Comparison of ENCODE assay signal across 8 cellular contexts in the genomic region with DNA sequence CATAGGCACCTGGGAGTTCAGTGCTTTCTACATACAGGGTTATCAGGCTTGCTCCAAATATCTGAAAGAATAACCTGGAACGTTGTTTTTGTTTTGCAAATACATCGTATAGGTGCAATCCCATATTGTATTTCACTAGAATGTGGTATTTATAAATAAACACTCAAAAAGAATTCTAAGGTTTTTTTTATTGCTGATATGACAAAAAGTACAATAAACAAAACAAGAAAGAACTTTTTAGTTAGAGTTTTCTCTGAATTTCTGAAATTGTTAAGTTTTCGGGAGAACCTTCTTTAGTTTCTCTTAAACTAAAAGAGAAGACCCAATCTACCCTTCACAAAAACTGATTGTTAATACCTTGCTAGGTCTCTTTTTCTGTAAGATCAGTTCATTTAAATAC.
"Had no signal": no experiment of that assay in that cellular context is flagged by ENCODE, and none has a peak within 500 bp of the region (broad histone marks: within the 10 kb centered on the region; RNA-seq: fewer than 3 reads in every experiment).

No MANE protein-coding gene starts in this region.

- H3K27me3 Mint-ChIP-seq: IgD-negative memory B cell had no signal

- H3K27ac Mint-ChIP-seq: GM23338, HFFc6 had no signal

- DNase-seq: H7, HFFc6, KG1 had no signal

- H3K4me2 ChIP-seq: GM23338 had no signal

- H3K4me3 Mint-ChIP-seq: GM23338, HFFc6, IgD-negative memory B cell had no signal

- ATAC-seq: GM23338, HCT116 had no signal

- H3K27ac ChIP-seq: HL-60 had no signal

- H3K4me1 Mint-ChIP-seq: IgD-negative memory B cell had no signal

- H3K36me3 ChIP-seq: HAP-1 had no signal

- H2AFZ ChIP-seq: GM23338 had no signal

- H3K4me3 ChIP-seq: GM23338, HAP-1 had no signal

- H3K9me3 ChIP-seq: HAP-1 had no signal
